In the genomic region with DNA sequence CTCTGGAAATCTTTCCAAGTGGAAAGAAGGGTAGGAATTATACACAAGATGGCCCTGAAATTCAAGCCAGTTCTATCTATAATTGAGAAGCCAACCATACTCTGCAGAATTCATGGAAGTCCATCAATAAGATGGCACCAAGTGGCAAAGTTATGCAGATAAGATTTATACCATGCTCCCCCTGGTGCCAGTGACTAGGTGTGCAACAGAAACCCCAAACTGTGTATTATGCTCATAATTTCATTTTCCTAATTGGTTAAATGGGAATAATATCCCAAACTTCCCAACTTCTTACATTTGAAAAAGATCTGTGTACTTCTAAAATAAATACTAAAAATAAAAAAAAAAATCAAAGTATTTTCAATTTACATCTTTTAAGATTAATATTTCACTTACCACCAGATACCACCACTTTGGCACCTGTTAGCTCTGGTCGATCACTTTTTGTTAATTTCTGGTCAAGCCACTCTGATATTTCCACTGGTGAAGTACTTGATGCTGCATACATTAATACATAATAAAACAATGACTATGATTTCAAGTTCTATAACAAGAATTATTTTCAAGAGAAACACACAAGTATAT, we compare ENCODE assay signal across 1 cellular context.
TF ChIP-seq lines count a peak whose summit lies in the region.

No MANE protein-coding gene starts in this region.

TF ChIP-seq in GM12878, 131 proteins besides CTCF, POLR2A, EP300 and RAD21:
- no peak for TF ChIP-seq KAT2A (conservative IDR thresholded peaks at IDR 0.05; ENCODE audit: control insufficient read depth, low read depth, low read length)
- peak; percentile 31; the same call in 1 of the 2 replicates for TF ChIP-seq SMC3 (IDR thresholded peaks at IDR 0.05; ENCODE audit: borderline replicate concordance, low read length)
